In the genomic region with DNA sequence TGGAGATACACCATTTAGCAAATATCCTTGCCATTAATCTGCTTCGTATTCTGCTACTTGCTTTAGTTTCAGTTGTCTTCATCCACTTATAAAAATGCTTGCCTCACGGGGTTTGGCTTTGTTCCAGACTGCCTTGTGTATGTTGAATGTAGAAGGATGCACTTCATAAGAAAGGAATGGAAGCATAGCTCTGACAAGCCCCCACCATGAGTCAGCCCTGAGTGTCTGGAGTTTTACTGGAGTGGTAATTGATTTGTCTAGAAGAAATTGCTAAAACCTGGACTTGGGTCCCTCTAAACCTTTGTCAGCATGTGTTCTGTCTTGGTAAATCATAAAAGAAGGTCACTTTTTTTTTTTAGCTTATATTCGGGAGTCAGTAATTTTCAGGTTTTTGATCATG, we compare ENCODE assay signal across 1 cellular context.
TF ChIP-seq lines count a peak whose summit lies in the region.

No MANE protein-coding gene starts in this region.

TF ChIP-seq in K562, 482 proteins besides CTCF, POLR2A, EP300 and RAD21 (continued from another document):
- TF ChIP-seq, protein P1, sequence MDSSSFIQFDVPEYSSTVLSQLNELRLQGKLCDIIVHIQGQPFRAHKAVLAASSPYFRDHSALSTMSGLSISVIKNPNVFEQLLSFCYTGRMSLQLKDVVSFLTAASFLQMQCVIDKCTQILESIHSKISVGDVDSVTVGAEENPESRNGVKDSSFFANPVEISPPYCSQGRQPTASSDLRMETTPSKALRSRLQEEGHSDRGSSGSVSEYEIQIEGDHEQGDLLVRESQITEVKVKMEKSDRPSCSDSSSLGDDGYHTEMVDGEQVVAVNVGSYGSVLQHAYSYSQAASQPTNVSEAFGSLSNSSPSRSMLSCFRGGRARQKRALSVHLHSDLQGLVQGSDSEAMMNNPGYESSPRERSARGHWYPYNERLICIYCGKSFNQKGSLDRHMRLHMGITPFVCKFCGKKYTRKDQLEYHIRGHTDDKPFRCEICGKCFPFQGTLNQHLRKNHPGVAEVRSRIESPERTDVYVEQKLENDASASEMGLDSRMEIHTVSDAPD (CRISPR knock-in tag; IDR thresholded peaks at IDR 0.05), result no peak
- TF ChIP-seq TRIM28 (IDR thresholded peaks at IDR 0.05), result no peak
- TF ChIP-seq NCOA6 (IDR thresholded peaks at IDR 0.05), result no peak
- no peak for TF ChIP-seq CBFA2T3 (IDR thresholded peaks at IDR 0.05)
- TF ChIP-seq, protein P2, sequence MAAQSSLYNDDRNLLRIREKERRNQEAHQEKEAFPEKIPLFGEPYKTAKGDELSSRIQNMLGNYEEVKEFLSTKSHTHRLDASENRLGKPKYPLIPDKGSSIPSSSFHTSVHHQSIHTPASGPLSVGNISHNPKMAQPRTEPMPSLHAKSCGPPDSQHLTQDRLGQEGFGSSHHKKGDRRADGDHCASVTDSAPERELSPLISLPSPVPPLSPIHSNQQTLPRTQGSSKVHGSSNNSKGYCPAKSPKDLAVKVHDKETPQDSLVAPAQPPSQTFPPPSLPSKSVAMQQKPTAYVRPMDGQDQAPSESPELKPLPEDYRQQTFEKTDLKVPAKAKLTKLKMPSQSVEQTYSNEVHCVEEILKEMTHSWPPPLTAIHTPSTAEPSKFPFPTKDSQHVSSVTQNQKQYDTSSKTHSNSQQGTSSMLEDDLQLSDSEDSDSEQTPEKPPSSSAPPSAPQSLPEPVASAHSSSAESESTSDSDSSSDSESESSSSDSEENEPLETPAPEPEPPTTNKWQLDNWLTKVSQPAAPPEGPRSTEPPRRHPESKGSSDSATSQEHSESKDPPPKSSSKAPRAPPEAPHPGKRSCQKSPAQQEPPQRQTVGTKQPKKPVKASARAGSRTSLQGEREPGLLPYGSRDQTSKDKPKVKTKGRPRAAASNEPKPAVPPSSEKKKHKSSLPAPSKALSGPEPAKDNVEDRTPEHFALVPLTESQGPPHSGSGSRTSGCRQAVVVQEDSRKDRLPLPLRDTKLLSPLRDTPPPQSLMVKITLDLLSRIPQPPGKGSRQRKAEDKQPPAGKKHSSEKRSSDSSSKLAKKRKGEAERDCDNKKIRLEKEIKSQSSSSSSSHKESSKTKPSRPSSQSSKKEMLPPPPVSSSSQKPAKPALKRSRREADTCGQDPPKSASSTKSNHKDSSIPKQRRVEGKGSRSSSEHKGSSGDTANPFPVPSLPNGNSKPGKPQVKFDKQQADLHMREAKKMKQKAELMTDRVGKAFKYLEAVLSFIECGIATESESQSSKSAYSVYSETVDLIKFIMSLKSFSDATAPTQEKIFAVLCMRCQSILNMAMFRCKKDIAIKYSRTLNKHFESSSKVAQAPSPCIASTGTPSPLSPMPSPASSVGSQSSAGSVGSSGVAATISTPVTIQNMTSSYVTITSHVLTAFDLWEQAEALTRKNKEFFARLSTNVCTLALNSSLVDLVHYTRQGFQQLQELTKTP (IDR thresholded peaks at IDR 0.05; ENCODE audit: low read depth in 1 of 2, partially characterized antibody in 2 of 2), result no peak
- TF ChIP-seq, protein P3, sequence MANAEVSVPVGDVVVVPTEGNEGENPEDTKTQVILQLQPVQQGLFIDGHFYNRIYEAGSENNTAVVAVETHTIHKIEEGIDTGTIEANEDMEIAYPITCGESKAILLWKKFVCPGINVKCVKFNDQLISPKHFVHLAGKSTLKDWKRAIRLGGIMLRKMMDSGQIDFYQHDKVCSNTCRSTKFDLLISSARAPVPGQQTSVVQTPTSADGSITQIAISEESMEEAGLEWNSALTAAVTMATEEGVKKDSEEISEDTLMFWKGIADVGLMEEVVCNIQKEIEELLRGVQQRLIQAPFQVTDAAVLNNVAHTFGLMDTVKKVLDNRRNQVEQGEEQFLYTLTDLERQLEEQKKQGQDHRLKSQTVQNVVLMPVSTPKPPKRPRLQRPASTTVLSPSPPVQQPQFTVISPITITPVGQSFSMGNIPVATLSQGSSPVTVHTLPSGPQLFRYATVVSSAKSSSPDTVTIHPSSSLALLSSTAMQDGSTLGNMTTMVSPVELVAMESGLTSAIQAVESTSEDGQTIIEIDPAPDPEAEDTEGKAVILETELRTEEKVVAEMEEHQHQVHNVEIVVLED (CRISPR knock-in tag; IDR thresholded peaks at IDR 0.05), result no peak
- no peak for TF ChIP-seq SMAD1 (IDR thresholded peaks at IDR 0.05; ENCODE audit: low read depth, low read length, partially characterized antibody)
- TF ChIP-seq SRSF9 (IDR thresholded peaks at IDR 0.05; ENCODE audit: borderline replicate concordance, low read depth, low read length), result no peak
- peak; percentile 96 for TF ChIP-seq NFIC (IDR thresholded peaks at IDR 0.05)
- TF ChIP-seq RBM15 (IDR thresholded peaks at IDR 0.05; ENCODE audit: insufficient read depth, low read length), result no peak
- TF ChIP-seq NFE2L1 (tag; IDR thresholded peaks at IDR 0.05; ENCODE audit: borderline replicate concordance, low read depth), result no peak
- TF ChIP-seq TCFL5 (CRISPR knock-in tag; conservative IDR thresholded peaks at IDR 0.05), result no peak
- TF ChIP-seq SREBF2 (CRISPR knock-in tag; IDR thresholded peaks at IDR 0.05), result no peak
- no peak for TF ChIP-seq CBX3 (IDR thresholded peaks at IDR 0.05; ENCODE audit: borderline replicate concordance in 1 of 2, low read length in 2 of 2)
- no peak for TF ChIP-seq BCL6 (CRISPR knock-in tag; IDR thresholded peaks at IDR 0.05)
- no peak for TF ChIP-seq NFXL1 (CRISPR knock-in tag; IDR thresholded peaks at IDR 0.05)
- no peak for TF ChIP-seq ZNF764 (CRISPR knock-in tag; IDR thresholded peaks at IDR 0.05; ENCODE audit: low read depth)
- TF ChIP-seq ERF (CRISPR knock-in tag; IDR thresholded peaks at IDR 0.05), result no peak
- TF ChIP-seq TEAD2 (tag; IDR thresholded peaks at IDR 0.05), result no peak
- TF ChIP-seq, protein P4, sequence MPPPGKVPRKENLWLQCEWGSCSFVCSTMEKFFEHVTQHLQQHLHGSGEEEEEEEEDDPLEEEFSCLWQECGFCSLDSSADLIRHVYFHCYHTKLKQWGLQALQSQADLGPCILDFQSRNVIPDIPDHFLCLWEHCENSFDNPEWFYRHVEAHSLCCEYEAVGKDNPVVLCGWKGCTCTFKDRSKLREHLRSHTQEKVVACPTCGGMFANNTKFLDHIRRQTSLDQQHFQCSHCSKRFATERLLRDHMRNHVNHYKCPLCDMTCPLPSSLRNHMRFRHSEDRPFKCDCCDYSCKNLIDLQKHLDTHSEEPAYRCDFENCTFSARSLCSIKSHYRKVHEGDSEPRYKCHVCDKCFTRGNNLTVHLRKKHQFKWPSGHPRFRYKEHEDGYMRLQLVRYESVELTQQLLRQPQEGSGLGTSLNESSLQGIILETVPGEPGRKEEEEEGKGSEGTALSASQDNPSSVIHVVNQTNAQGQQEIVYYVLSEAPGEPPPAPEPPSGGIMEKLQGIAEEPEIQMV (tag; conservative IDR thresholded peaks at IDR 0.05; ENCODE audit: low read depth), result no peak
- TF ChIP-seq, protein P5, sequence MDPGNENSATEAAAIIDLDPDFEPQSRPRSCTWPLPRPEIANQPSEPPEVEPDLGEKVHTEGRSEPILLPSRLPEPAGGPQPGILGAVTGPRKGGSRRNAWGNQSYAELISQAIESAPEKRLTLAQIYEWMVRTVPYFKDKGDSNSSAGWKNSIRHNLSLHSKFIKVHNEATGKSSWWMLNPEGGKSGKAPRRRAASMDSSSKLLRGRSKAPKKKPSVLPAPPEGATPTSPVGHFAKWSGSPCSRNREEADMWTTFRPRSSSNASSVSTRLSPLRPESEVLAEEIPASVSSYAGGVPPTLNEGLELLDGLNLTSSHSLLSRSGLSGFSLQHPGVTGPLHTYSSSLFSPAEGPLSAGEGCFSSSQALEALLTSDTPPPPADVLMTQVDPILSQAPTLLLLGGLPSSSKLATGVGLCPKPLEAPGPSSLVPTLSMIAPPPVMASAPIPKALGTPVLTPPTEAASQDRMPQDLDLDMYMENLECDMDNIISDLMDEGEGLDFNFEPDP (CRISPR knock-in tag; IDR thresholded peaks at IDR 0.05), result no peak
- no peak for TF ChIP-seq PHTF2 (CRISPR knock-in tag; IDR thresholded peaks at IDR 0.05)
- TF ChIP-seq ZNF165 (CRISPR knock-in tag; IDR thresholded peaks at IDR 0.05; ENCODE audit: borderline replicate concordance), result no peak
- no peak for TF ChIP-seq PHF20 (IDR thresholded peaks at IDR 0.05; ENCODE audit: partially characterized antibody)
- TF ChIP-seq, protein P6, sequence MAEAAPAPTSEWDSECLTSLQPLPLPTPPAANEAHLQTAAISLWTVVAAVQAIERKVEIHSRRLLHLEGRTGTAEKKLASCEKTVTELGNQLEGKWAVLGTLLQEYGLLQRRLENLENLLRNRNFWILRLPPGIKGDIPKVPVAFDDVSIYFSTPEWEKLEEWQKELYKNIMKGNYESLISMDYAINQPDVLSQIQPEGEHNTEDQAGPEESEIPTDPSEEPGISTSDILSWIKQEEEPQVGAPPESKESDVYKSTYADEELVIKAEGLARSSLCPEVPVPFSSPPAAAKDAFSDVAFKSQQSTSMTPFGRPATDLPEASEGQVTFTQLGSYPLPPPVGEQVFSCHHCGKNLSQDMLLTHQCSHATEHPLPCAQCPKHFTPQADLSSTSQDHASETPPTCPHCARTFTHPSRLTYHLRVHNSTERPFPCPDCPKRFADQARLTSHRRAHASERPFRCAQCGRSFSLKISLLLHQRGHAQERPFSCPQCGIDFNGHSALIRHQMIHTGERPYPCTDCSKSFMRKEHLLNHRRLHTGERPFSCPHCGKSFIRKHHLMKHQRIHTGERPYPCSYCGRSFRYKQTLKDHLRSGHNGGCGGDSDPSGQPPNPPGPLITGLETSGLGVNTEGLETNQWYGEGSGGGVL (CRISPR knock-in tag; IDR thresholded peaks at IDR 0.05), result no peak
- TF ChIP-seq, protein P7, sequence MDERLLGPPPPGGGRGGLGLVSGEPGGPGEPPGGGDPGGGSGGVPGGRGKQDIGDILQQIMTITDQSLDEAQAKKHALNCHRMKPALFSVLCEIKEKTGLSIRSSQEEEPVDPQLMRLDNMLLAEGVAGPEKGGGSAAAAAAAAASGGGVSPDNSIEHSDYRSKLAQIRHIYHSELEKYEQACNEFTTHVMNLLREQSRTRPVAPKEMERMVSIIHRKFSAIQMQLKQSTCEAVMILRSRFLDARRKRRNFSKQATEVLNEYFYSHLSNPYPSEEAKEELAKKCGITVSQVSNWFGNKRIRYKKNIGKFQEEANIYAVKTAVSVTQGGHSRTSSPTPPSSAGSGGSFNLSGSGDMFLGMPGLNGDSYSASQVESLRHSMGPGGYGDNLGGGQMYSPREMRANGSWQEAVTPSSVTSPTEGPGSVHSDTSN (CRISPR knock-in tag; IDR thresholded peaks at IDR 0.05; ENCODE audit: low read depth), result no peak
- TF ChIP-seq, protein P7 (tag; conservative IDR thresholded peaks at IDR 0.05; ENCODE audit: low read depth), result peak; percentile 34; the same call in 1 of the 2 replicates
- TF ChIP-seq, protein P8, sequence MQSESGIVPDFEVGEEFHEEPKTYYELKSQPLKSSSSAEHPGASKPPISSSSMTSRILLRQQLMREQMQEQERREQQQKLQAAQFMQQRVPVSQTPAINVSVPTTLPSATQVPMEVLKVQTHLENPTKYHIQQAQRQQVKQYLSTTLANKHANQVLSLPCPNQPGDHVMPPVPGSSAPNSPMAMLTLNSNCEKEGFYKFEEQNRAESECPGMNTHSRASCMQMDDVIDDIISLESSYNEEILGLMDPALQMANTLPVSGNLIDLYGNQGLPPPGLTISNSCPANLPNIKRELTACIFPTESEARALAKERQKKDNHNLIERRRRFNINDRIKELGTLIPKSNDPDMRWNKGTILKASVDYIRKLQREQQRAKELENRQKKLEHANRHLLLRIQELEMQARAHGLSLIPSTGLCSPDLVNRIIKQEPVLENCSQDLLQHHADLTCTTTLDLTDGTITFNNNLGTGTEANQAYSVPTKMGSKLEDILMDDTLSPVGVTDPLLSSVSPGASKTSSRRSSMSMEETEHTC (IDR thresholded peaks at IDR 0.05), result no peak
- no peak for TF ChIP-seq TAF1 (IDR thresholded peaks at IDR 0.05; ENCODE audit: control insufficient read depth, extremely low read depth, insufficient read depth, low read length, severe bottlenecking)
- TF ChIP-seq ZNF143 (CRISPR knock-in tag; IDR thresholded peaks at IDR 0.05), result no peak
- no peak for TF ChIP-seq HDGF (IDR thresholded peaks at IDR 0.05)
- TF ChIP-seq ZNF146 (CRISPR knock-in tag; IDR thresholded peaks at IDR 0.05; ENCODE audit: unreplicated experiment), result no peak
- TF ChIP-seq FOXK2 (conservative IDR thresholded peaks at IDR 0.05 in 1 of 2, IDR thresholded peaks at IDR 0.05 in 1 of 2; ENCODE audit: low read depth in 2 of 2), result peak in 1 of 2 experiments; percentile 43; a peak in 1 of 4 replicates
- TF ChIP-seq ZNF778 (CRISPR knock-in tag; IDR thresholded peaks at IDR 0.05), result no peak
- TF ChIP-seq ELF4 (CRISPR knock-in tag; IDR thresholded peaks at IDR 0.05), result no peak
- no peak for TF ChIP-seq U2AF2 (optimal IDR thresholded peaks at IDR 0.05; ENCODE audit: low read depth, low read length)
- no peak for TF ChIP-seq KDM4B (IDR thresholded peaks at IDR 0.05; ENCODE audit: borderline replicate concordance in 2 of 2, low read depth in 1 of 2)
- peak; percentile 29; the same call in 1 of the 2 replicates for TF ChIP-seq SMARCA4 (IDR thresholded peaks at IDR 0.05)
TF ChIP-seq in K562: peak in this region for 16.
